In the genomic region with DNA sequence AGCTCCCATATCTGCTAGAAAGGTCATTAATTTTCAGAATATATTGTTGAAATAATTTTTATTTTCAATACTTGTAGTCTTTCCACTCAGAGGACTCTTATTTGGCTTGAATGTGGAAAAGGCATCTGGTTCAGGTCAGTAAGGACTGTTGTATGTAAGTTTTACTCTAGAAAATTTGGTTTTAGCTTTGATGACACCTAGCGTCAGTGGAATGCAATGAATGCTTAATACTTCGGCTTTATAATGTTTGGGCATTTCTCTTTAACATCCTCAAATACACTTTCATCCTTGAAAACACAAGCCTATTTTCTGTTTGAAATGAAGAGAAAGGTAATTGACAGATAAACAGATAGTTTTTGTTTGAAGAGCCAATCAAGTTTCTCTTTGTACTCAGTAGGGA, we compare ENCODE assay signal across 14 cellular contexts.
DNase-seq lines count a peak whose midpoint lies in the region; ATAC-seq and TF ChIP-seq lines count a peak whose summit lies in the region.
"Had no signal": no experiment of that assay in that cellular context is flagged by ENCODE, and none has a peak within 500 bp of the region (broad histone marks: within the 10 kb centered on the region; RNA-seq: fewer than 3 reads in every experiment).

No MANE protein-coding gene starts in this region.

- H3K4ac ChIP-seq in H9 (ENCODE audit: low read depth, low read length): no peak overlapping the region

- H3K27me3 Mint-ChIP-seq in H9 (ENCODE audit: low read depth) (no peaks in the 10 kb centered on the region), glutamatergic neuron (ENCODE audit: unreplicated experiment) (no peaks in the 10 kb centered on the region)
- no peaks in the 10 kb centered on the region for H3K27me3 Mint-ChIP-seq in naive thymus-derived CD8-positive, alpha-beta T cell
- H3K27me3 Mint-ChIP-seq: stimulated activated memory B cell treated with anti-CD40 and anti-IgM and Interleukin-4, amounts not matched to agents 10 μg/mL and 1 μg/mL and 100 μg/mL, for 72 hours had no signal

- H2BK5ac ChIP-seq in H9 (ENCODE audit: insufficient read length, low read length): no peak overlapping the region

- no peak overlapping the region for H3K4me3 Mint-ChIP-seq in H9
- H3K4me3 Mint-ChIP-seq in glutamatergic neuron (ENCODE audit: unreplicated experiment): no peak overlapping the region
- H3K4me3 Mint-ChIP-seq in naive thymus-derived CD8-positive, alpha-beta T cell: no peak overlapping the region
- H3K4me3 Mint-ChIP-seq: stimulated activated memory B cell treated with anti-CD40 and anti-IgM and Interleukin-4, amounts not matched to agents 10 μg/mL and 1 μg/mL and 100 μg/mL, for 72 hours had no signal

- H3T11ph ChIP-seq in H9 (ENCODE audit: low read length): no peak overlapping the region

- ATAC-seq in naive thymus-derived CD8-positive, alpha-beta T cell: no peak
- ATAC-seq in HG03460 (IDR thresholded peaks at IDR 0.05; ENCODE audit: unreplicated experiment) (no peak), HG02588 (IDR thresholded peaks at IDR 0.05; ENCODE audit: unreplicated experiment) (no peak)
- ATAC-seq: HCT116; stimulated activated memory B cell treated with anti-CD40 and anti-IgM and Interleukin-4, amounts not matched to agents 10 μg/mL and 1 μg/mL and 100 μg/mL, for 72 hours had no signal

- no peak overlapping the region for H2BK15ac ChIP-seq in H9 (ENCODE audit: low read depth, low read length)

- H2AFZ ChIP-seq in H9 (ENCODE audit: low read length) (no peak overlapping the region), smooth muscle cell (ENCODE audit: low read depth) (no peak overlapping the region)

- no peak overlapping the region for H2BK20ac ChIP-seq in H9 (ENCODE audit: low read depth, low read length, poor library complexity, severe bottlenecking)

- no peak overlapping the region for H3K27ac Mint-ChIP-seq in H9
- no peak overlapping the region for H3K27ac Mint-ChIP-seq in glutamatergic neuron (ENCODE audit: unreplicated experiment)
- H3K27ac Mint-ChIP-seq in naive thymus-derived CD8-positive, alpha-beta T cell: no peak overlapping the region
- H3K27ac Mint-ChIP-seq: stimulated activated memory B cell treated with anti-CD40 and anti-IgM and Interleukin-4, amounts not matched to agents 10 μg/mL and 1 μg/mL and 100 μg/mL, for 72 hours had no signal

- no peak overlapping the region for H2BK12ac ChIP-seq in H9 (ENCODE audit: insufficient read length, low read depth, low read length)

- H3K4me1 Mint-ChIP-seq in H9 (peaks cover 20 to 23% of the 10 kb centered on the region in 2 experiments), glutamatergic neuron (ENCODE audit: low read depth, unreplicated experiment) (no peaks in the 10 kb centered on the region)
- H3K4me1 Mint-ChIP-seq in naive thymus-derived CD8-positive, alpha-beta T cell: no peaks in the 10 kb centered on the region
- H3K4me1 Mint-ChIP-seq: stimulated activated memory B cell treated with anti-CD40 and anti-IgM and Interleukin-4, amounts not matched to agents 10 μg/mL and 1 μg/mL and 100 μg/mL, for 72 hours had no signal

- H3K36me3 ChIP-seq in ascending aorta: peaks cover under 1 to 15% of the 10 kb centered on the region in 2 donors
- H3K36me3 ChIP-seq in smooth muscle cell (ENCODE audit: low read depth): peaks cover 11% of the 10 kb centered on the region

- no peak overlapping the region for H3K14ac ChIP-seq in H9 (ENCODE audit: insufficient read depth, low read length)

- no peak overlapping the region for H4K5ac ChIP-seq in H9 (ENCODE audit: insufficient read length, low read depth, low read length)

- H3K27me3 ChIP-seq in H9 (ENCODE audit: insufficient read depth, low read length) (no peaks in the 10 kb centered on the region), ascending aorta (no peaks in the 10 kb centered on the region), smooth muscle cell (ENCODE audit: low read depth) (no peaks in the 10 kb centered on the region)

- no peak overlapping the region for H3K4me3 ChIP-seq in ascending aorta
- no peak overlapping the region for H3K4me3 ChIP-seq in smooth muscle cell

- H3K27ac ChIP-seq in H9 (ENCODE audit: insufficient read length, low read depth, low read length): no peak overlapping the region
- H3K27ac ChIP-seq in ascending aorta: no peak overlapping the region
- H3K27ac ChIP-seq in smooth muscle cell (ENCODE audit: low read depth): no peak overlapping the region

- DNase-seq in H9 (no peak), ascending aorta (ENCODE audit: low spot score in 2 of 2) (no peak), globus pallidus (ENCODE audit: low spot score) (peak; percentile 17), smooth muscle cell (lab: John Stamatoyannopoulos, UW; ENCODE audit: unreplicated experiment) (no peak), glutamatergic neuron (no peak)
- no peak for DNase-seq in naive thymus-derived CD8-positive, alpha-beta T cell
- DNase-seq: caudate nucleus, GDM1, NCI-H1048, NCI-H82 had no signal

- TF ChIP-seq CTCF in H9 (conservative IDR thresholded peaks at IDR 0.05) (peak; percentile 50; the same call in 2 of the 3 replicates), ascending aorta (IDR thresholded peaks at IDR 0.05) (peak in 2 of 3 experiments; percentile 29 to 36), smooth muscle cell (IDR thresholded peaks at IDR 0.05; ENCODE audit: borderline replicate concordance, insufficient read depth, poor library complexity, severe bottlenecking) (peak; percentile 3), glutamatergic neuron (IDR thresholded peaks at IDR 0.05; ENCODE audit: partially characterized antibody, unreplicated experiment) (no peak)

- H4K8ac ChIP-seq in H9 (replicated peaks; ENCODE audit: insufficient read length, low read depth, low read length): no peak overlapping the region

- H3K9ac ChIP-seq in H9 (ENCODE audit: extremely low read depth, insufficient read length, low read length) (no peak overlapping the region), smooth muscle cell (ENCODE audit: low read depth) (no peak overlapping the region)

- no peaks in the 10 kb centered on the region for H3K9me3 ChIP-seq in H9 (ENCODE audit: control insufficient read depth, low read depth, low read length)
- H3K9me3 ChIP-seq in ascending aorta: no peaks in the 10 kb centered on the region
- no peaks in the 10 kb centered on the region for H3K9me3 ChIP-seq in smooth muscle cell (replicated peaks; ENCODE audit: low read depth)

- H3K4me2 ChIP-seq in H9 (ENCODE audit: insufficient read depth, insufficient read length, low read length) (no peak overlapping the region), smooth muscle cell (no peak overlapping the region)

- H4K20me1 ChIP-seq in H9 (ENCODE audit: control insufficient read depth, insufficient read depth, insufficient read length) (no peaks in the 10 kb centered on the region), smooth muscle cell (ENCODE audit: low read depth) (no peaks in the 10 kb centered on the region)

- H3K4me1 ChIP-seq in H9 (ENCODE audit: insufficient read depth, low read length): no peaks in the 10 kb centered on the region; the same call in 1 of the 2 replicates
- H3K4me1 ChIP-seq in ascending aorta: peaks cover 0 to 3% of the 10 kb centered on the region in 2 donors
- peaks cover 9% of the 10 kb centered on the region for H3K4me1 ChIP-seq in smooth muscle cell (ENCODE audit: low read depth)

- no peaks in the 10 kb centered on the region for H3K79me1 ChIP-seq in H9 (ENCODE audit: insufficient read depth, low read depth, low read length, poor library complexity, severe bottlenecking)

- intact Hi-C loops in ascending aorta (cut with DNase I): no loop called here

- H3K79me2 ChIP-seq in H9 (ENCODE audit: insufficient read depth, low read length) (no peaks in the 10 kb centered on the region), smooth muscle cell (ENCODE audit: low read depth) (no peaks in the 10 kb centered on the region)

- H3K9me3 Mint-ChIP-seq in H9 (no peaks in the 10 kb centered on the region), glutamatergic neuron (ENCODE audit: unreplicated experiment) (no peaks in the 10 kb centered on the region)
- no peaks in the 10 kb centered on the region for H3K9me3 Mint-ChIP-seq in naive thymus-derived CD8-positive, alpha-beta T cell
- H3K9me3 Mint-ChIP-seq: stimulated activated memory B cell treated with anti-CD40 and anti-IgM and Interleukin-4, amounts not matched to agents 10 μg/mL and 1 μg/mL and 100 μg/mL, for 72 hours had no signal

- H4K91ac ChIP-seq in H9 (ENCODE audit: insufficient read length, low read depth, low read length): no peak overlapping the region

- H3K36me3 Mint-ChIP-seq in H9 (ENCODE audit: insufficient read depth in 1 of 3, low read depth in 3 of 3): peaks cover 0 to 4% (median 0%) of the 10 kb centered on the region in 3 experiments; a peak in 1 of 7 replicates
- H3K36me3 Mint-ChIP-seq in glutamatergic neuron (ENCODE audit: unreplicated experiment): no peaks in the 10 kb centered on the region
- H3K36me3 Mint-ChIP-seq in naive thymus-derived CD8-positive, alpha-beta T cell: peaks cover 0 to 19% (median 0%) of the 10 kb centered on the region in 3 donors
- H3K36me3 Mint-ChIP-seq: stimulated activated memory B cell treated with anti-CD40 and anti-IgM and Interleukin-4, amounts not matched to agents 10 μg/mL and 1 μg/mL and 100 μg/mL, for 72 hours had no signal

- no peak overlapping the region for H2AK5ac ChIP-seq in H9 (ENCODE audit: insufficient read length, low read length)

- H3K18ac ChIP-seq in H9 (ENCODE audit: insufficient read length, low read depth, low read length): no peak overlapping the region

- WGBS in H9 (ENCODE audit: extremely low coverage, insufficient read length, low lambda C conversion rate): no CpG with 5 or more reads among the region's 2 CpGs
- WGBS in smooth muscle cell (ENCODE audit: low lambda C conversion rate): 79% methylated on average over 2 of the region's 2 CpGs

- H3K23me2 ChIP-seq in H9 (ENCODE audit: insufficient read length, low read depth, low read length, poor library complexity, severe bottlenecking): no peaks in the 10 kb centered on the region

- no peak overlapping the region for H3K23ac ChIP-seq in H9 (ENCODE audit: insufficient read length, low read depth, low read length)

- no peaks in the 10 kb centered on the region for H3F3A ChIP-seq in smooth muscle cell (ENCODE audit: low read depth)

- no peak overlapping the region for H2BK120ac ChIP-seq in H9 (ENCODE audit: low read depth, low read length, poor library complexity, severe bottlenecking)

- H3K56ac ChIP-seq in H9 (ENCODE audit: insufficient read length, low read depth, low read length): no peak overlapping the region

- POLR2A ChIA-PET in naive thymus-derived CD8-positive, alpha-beta T cell (lab: Charles Lee): no interaction called here
